13 cellular contexts compared by ENCODE assay signal in genomic region chr13:77509221-77509620, GRCh38. TPM values are rescaled to one million over a fixed set of nuclear protein-coding genes. Genes with fewer than 3 reads are reported as not detected.
A peak's percentile ranks its signal among the peaks of the same experiment; 100 is the strongest.
DNase-seq lines count a peak whose midpoint lies in the region; ATAC-seq lines count a peak whose summit lies in the region.
"Had no signal": no experiment of that assay in that cellular context is flagged by ENCODE, and none has a peak within 500 bp of the region (broad histone marks: within the 10 kb centered on the region; RNA-seq: fewer than 3 reads in every experiment).

No MANE protein-coding gene starts in this region.

- H3K4me3 ChIP-seq in skeletal muscle cell (ENCODE audit: low read depth, low read length) = no peak overlapping the region
- H3K4me3 ChIP-seq: pancreas, transverse colon had no signal

- ATAC-seq in esophagus mucosa (peak; percentile 53), GM21390 (IDR thresholded peaks at IDR 0.05; ENCODE audit: unreplicated experiment) (no peak)
- ATAC-seq: left lobe of liver, pancreas had no signal

- DNase-seq in H4 (ENCODE audit: low spot score) (peak; percentile 6), RKO (ENCODE audit: low spot score) (peak; percentile 11), skeletal muscle cell (ENCODE audit: low read depth) (peak; percentile 73), GDM1 (lab: John Stamatoyannopoulos, UW) (no peak), NCI-H146 treated with DMSO at 0.1 percent for 48 hours (lab: John Stamatoyannopoulos, UW; ENCODE audit: unreplicated experiment) (no peak)
- DNase-seq: activated CD4-positive, alpha-beta T cell treated with anti-CD3 and anti-CD28 coated beads for 1 hour; activated naive CD4-positive, alpha-beta T cell treated with anti-CD3 and anti-CD28 coated beads, Interleukin-2, amount 10 ng/mL, durations not matched to agents 7 days and 5 days; NCI-H2227 treated with DMSO at 0.1 percent for 48 hours; pancreas; transverse colon had no signal

RNA-seq across cellular contexts. Expression of gene SCEL, which starts 26.3 kb away (rescaled TPM):
- total RNA-seq in H4 (2014; rRNA removed; shearing (Covaris generic)) = not detected in 2 replicates
- 251 TPM for total RNA-seq in esophagus mucosa
- total RNA-seq: left lobe of liver had no signal

Comparison
In these comparisons a context has a peak if more than half of its experiments do, and no peak if none do; other contexts are left out.
1. DNase-seq: peak in H4 (single experiment), RKO (single experiment) and skeletal muscle cell (single experiment); none in GDM1 (single experiment) and NCI-H146 treated with DMSO at 0.1 percent for 48 hours (single experiment).
2. RNA of gene SCEL, which starts 26.3 kb away (total RNA-seq): 251 TPM in esophagus mucosa (single experiment); not detected in H4; every median in the first group is over 100 times any median in the second.